ENCODE assay signal across 17 cellular contexts in the genomic region with DNA sequence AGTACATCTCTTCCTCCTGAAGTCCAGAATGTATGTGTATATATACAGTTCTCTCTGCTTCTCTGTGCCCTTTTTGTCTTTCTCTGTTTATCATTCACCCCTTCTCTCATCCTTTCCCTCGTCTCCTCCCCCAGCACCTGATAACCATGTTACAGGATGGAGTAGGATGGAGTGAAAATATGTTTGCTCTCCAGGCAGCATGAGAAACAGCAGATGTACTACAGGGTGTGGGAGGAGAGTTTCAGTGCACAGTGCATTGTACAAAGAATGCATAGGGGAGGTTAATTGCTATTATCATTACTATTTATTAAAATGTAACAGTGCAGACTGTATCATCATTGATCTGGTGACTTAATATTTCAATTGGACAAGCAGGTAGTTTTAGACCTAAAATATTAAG.
"Had no signal": no experiment of that assay in that cellular context is flagged by ENCODE, and none has a peak within 500 bp of the region (broad histone marks: within the 10 kb centered on the region; RNA-seq: fewer than 3 reads in every experiment).

No MANE protein-coding gene starts in this region.

- DNase-seq: KBM-7, MV-4-11, NCI-H1048, NCI-H1105, NCI-H1436 treated with DMSO at 0.1 percent for 48 hours, NCI-H1694 treated with DMSO at 0.1 percent for 48 hours, NCI-H1930, NCI-H2081, NCI-H2107, NCI-H2227 treated with DMSO at 0.1 percent for 48 hours, NCI-H524, NCI-H526 treated with DMSO at 0.1 percent for 48 hours, NCI-H748 treated with DMSO at 0.1 percent for 48 hours, Right ventricle myocardium superior, RPMI8226, SIG-M5 had no signal

- FAIRE-seq: RCC 7860 had no signal
